ENCODE assay signal across 30 cellular contexts in the genomic region with DNA sequence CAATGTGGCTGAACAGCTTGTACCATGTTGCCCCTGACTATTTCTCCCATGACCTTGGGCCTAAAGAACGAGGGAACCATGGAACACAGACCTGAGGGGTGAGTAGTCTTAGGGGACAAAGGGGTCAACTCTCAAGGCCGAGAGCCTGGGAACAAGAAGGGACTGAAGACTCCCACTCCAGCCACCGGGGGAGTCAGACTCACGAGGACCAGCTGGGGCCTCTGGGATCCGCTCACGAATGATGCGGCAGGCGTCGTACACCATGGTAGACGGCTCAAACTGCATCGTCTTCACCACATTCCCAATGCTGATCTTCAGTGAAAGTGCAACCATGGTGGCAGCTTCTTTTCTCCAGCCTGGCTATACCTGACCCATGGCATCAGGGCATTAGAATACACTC. TPM values are rescaled to one million over a fixed set of nuclear protein-coding genes. Genes with fewer than 3 reads are reported as not detected.
DNase-seq lines count a peak whose midpoint lies in the region; ATAC-seq, FAIRE-seq and TF ChIP-seq lines count a peak whose summit lies in the region.
"Had no signal": no experiment of that assay in that cellular context is flagged by ENCODE, and none has a peak within 500 bp of the region (broad histone marks: within the 10 kb centered on the region; RNA-seq: fewer than 3 reads in every experiment).

No MANE protein-coding gene starts in this region.

- no peak for TF ChIP-seq EP300 in K562 (IDR thresholded peaks at IDR 0.05; ENCODE audit: low read length)

- H3K9ac ChIP-seq in K562 (ENCODE audit: insufficient read depth in 1 of 2, low read depth in 2 of 2, low read length in 2 of 2): no peak overlapping the region

- POLR2A ChIA-PET in K562 (lab: Yijun Ruan, JAX): no interaction called here

- FAIRE-seq in K562 (lab: Jason Lieb, UNC): no peak
- FAIRE-seq: A549, bronchial epithelial cell, colon, D721Med, keratinocyte, urothelium cell line had no signal

- H3K4me2 ChIP-seq in K562 (ENCODE audit: insufficient read depth, low read length): no peak overlapping the region
- H3K4me2 ChIP-seq: A549 had no signal

- H3K4me3 ChIP-seq in GM12875 (ENCODE audit: low read depth, low read length): no peak overlapping the region
- no peak overlapping the region for H3K4me3 ChIP-seq in K562
- H3K4me3 ChIP-seq: A549 had no signal

- H3K4me3 Mint-ChIP-seq in memory B cell: no peak overlapping the region
- H3K4me3 Mint-ChIP-seq in stimulated activated memory B cell treated with anti-CD40 and anti-IgM and Interleukin-4, amounts not matched to agents 10 μg/mL and 1 μg/mL and 100 μg/mL, for 72 hours: no peak overlapping the region
- H3K4me3 Mint-ChIP-seq: activated CD4-positive, alpha-beta T cell treated with anti-CD3 and anti-CD28 coated beads, Interleukin-2, amount 10 ng/mL, durations not matched to agents 7 days and 5 days; activated naive CD8-positive, alpha-beta T cell; naive thymus-derived CD4-positive, alpha-beta T cell had no signal

- peaks cover 27 to 37% of the 10 kb centered on the region in 2 experiments for H3K4me1 ChIP-seq in K562 (replicated peaks in 1 of 2; ENCODE audit: control insufficient read depth in 2 of 2, insufficient read depth in 2 of 2, low read length in 2 of 2)

- H4K20me1 ChIP-seq in K562 (replicated peaks; ENCODE audit: control insufficient read depth, insufficient read depth, low read length): peaks cover 8% of the 10 kb centered on the region; the same call in 1 of the 2 replicates

- TF ChIP-seq CTCF in GM12875 (IDR thresholded peaks at IDR 0.05; ENCODE audit: borderline replicate concordance, insufficient read depth, low read depth, low read length) (0 out of 2 replicates have a peak, but pooled peaks have one; percentile 3), K562 (IDR thresholded peaks at IDR 0.05 in 2 of 3, conservative IDR thresholded peaks at IDR 0.05 in 1 of 3; ENCODE audit: insufficient read depth in 2 of 3, low read depth in 1 of 3, low read length in 3 of 3) (0 out of 6 replicates have a peak, but pooled peaks of 1 of the 3 experiments have one; percentile 20)

- CTCF ChIA-PET in K562 (lab: Yijun Ruan, JAX; ENCODE audit: low intra/inter-chr PET ratio): no interaction called here

- in situ Hi-C loops in K562 (cut with MboI): no loop called here

- H3K79me2 ChIP-seq in K562 (ENCODE audit: control insufficient read depth, insufficient read depth, low read length): peaks cover 53% of the 10 kb centered on the region

- H3K27me3 ChIP-seq in K562 (ENCODE audit: control insufficient read depth in 2 of 2, insufficient read depth in 2 of 2, low read length in 2 of 2): no peaks in the 10 kb centered on the region

- DNase-seq in K562 (ENCODE audit: extremely low read depth in 1 of 4, low spot score in 3 of 4) (peak in 3 of 4 experiments; percentile 24 to 34 (median 33)), memory B cell (ENCODE audit: low spot score in 2 of 2) (no peak), cerebellar nuclear complex (lab: John Stamatoyannopoulos, UW) (no peak), left ventricle myocardium superior (no peak), NCI-H82 treated with DMSO at 0.1 percent for 48 hours (lab: John Stamatoyannopoulos, UW; ENCODE audit: unreplicated experiment) (no peak)
- DNase-seq: activated CD4-positive, alpha-beta T cell treated with anti-CD3 and anti-CD28 coated beads, Interleukin-2, amount 10 ng/mL, durations not matched to agents 7 days and 5 days; activated effector memory CD4-positive, alpha-beta T cell treated with anti-CD3 and anti-CD28 coated beads, Interleukin-2, amount 50 U/mL, for 16 hours; DND-41; effector CD8-positive, alpha-beta T cell; GF-D8; naive thymus-derived CD4-positive, alpha-beta T cell; NCI-H2081; stimulated activated naive CD4-positive, alpha-beta T cell had no signal

- WGBS in K562 (ENCODE audit: insufficient coverage, low coverage, missing lambda C conversion rate): 100% methylated on average over 6 of the region's 11 CpGs

- TF ChIP-seq POLR2A in K562 (conservative IDR thresholded peaks at IDR 0.05): no peak

- H3K36me3 ChIP-seq in K562 (ENCODE audit: control insufficient read depth, insufficient read depth, low read length): peaks cover 82% of the 10 kb centered on the region

- ATAC-seq in K562: no peak
- ATAC-seq in memory B cell (ENCODE audit: low read depth): no peak
- ATAC-seq in stimulated activated memory B cell treated with anti-CD40 and anti-IgM and Interleukin-4, amounts not matched to agents 10 μg/mL and 1 μg/mL and 100 μg/mL, for 72 hours: no peak
- ATAC-seq in HG03457 (IDR thresholded peaks at IDR 0.05; ENCODE audit: unreplicated experiment): no peak
- ATAC-seq in left ventricle myocardium superior: no peak
- ATAC-seq: A549; naive thymus-derived CD4-positive, alpha-beta T cell had no signal

- no peak overlapping the region for H2AFZ ChIP-seq in K562 (ENCODE audit: low read depth, low read length)

- intact Hi-C loops in K562 (cut with micrococcal nuclease): no loop called here
- intact Hi-C loops in left ventricle myocardium superior (cut with micrococcal nuclease): no loop called here

- no peak overlapping the region; the same call in 2 of the 3 replicates for H3K27ac ChIP-seq in K562 (ENCODE audit: extremely low read depth, low read depth, low read length)
- H3K27ac ChIP-seq: VCaP had no signal

- H3K4me1 Mint-ChIP-seq in memory B cell: peaks cover 11% of the 10 kb centered on the region
- H3K4me1 Mint-ChIP-seq in stimulated activated memory B cell treated with anti-CD40 and anti-IgM and Interleukin-4, amounts not matched to agents 10 μg/mL and 1 μg/mL and 100 μg/mL, for 72 hours: peaks cover 10% of the 10 kb centered on the region
- H3K4me1 Mint-ChIP-seq: activated CD4-positive, alpha-beta T cell treated with anti-CD3 and anti-CD28 coated beads, Interleukin-2, amount 10 ng/mL, durations not matched to agents 7 days and 5 days had no signal

- H3K9me3 Mint-ChIP-seq in memory B cell: no peaks in the 10 kb centered on the region
- H3K9me3 Mint-ChIP-seq in stimulated activated memory B cell treated with anti-CD40 and anti-IgM and Interleukin-4, amounts not matched to agents 10 μg/mL and 1 μg/mL and 100 μg/mL, for 72 hours: no peaks in the 10 kb centered on the region
- H3K9me3 Mint-ChIP-seq: activated CD4-positive, alpha-beta T cell treated with anti-CD3 and anti-CD28 coated beads, Interleukin-2, amount 10 ng/mL, durations not matched to agents 7 days and 5 days had no signal

- TF ChIP-seq RAD21 in K562 (CRISPR knock-in tag; conservative IDR thresholded peaks at IDR 0.05 in 1 of 2, IDR thresholded peaks at IDR 0.05 in 1 of 2): no peak

- H3K27me3 Mint-ChIP-seq in memory B cell: no peaks in the 10 kb centered on the region
- H3K27me3 Mint-ChIP-seq in stimulated activated memory B cell treated with anti-CD40 and anti-IgM and Interleukin-4, amounts not matched to agents 10 μg/mL and 1 μg/mL and 100 μg/mL, for 72 hours: no peaks in the 10 kb centered on the region
- H3K27me3 Mint-ChIP-seq: activated CD4-positive, alpha-beta T cell treated with anti-CD3 and anti-CD28 coated beads, Interleukin-2, amount 10 ng/mL, durations not matched to agents 7 days and 5 days; activated naive CD8-positive, alpha-beta T cell; naive thymus-derived CD4-positive, alpha-beta T cell had no signal

- H3K9me3 ChIP-seq in K562 (replicated peaks; ENCODE audit: control insufficient read depth, insufficient read depth, low read depth, low read length): no peaks in the 10 kb centered on the region
- H3K9me3 ChIP-seq: A549 had no signal

- peaks cover 8% of the 10 kb centered on the region for H3K9me1 ChIP-seq in K562 (ENCODE audit: control insufficient read depth, insufficient read depth, low read length)

- peak overlapping the region; percentile 60 for H3K27ac Mint-ChIP-seq in memory B cell
- peak overlapping the region; percentile 47 for H3K27ac Mint-ChIP-seq in stimulated activated memory B cell treated with anti-CD40 and anti-IgM and Interleukin-4, amounts not matched to agents 10 μg/mL and 1 μg/mL and 100 μg/mL, for 72 hours
- H3K27ac Mint-ChIP-seq: activated CD4-positive, alpha-beta T cell treated with anti-CD3 and anti-CD28 coated beads, Interleukin-2, amount 10 ng/mL, durations not matched to agents 7 days and 5 days had no signal

- peaks cover 24% of the 10 kb centered on the region for H3K36me3 Mint-ChIP-seq in memory B cell
- H3K36me3 Mint-ChIP-seq in stimulated activated memory B cell treated with anti-CD40 and anti-IgM and Interleukin-4, amounts not matched to agents 10 μg/mL and 1 μg/mL and 100 μg/mL, for 72 hours: peaks cover 46% of the 10 kb centered on the region

- no TSS peak for BruUV-seq in K562 (replicated peaks; lab: Mats Ljungman, UMichigan)

RNA-seq across cellular contexts. Expression of gene TLN1, which starts 6.6 kb away (rescaled TPM):
- total RNA-seq in K562 (2011; cell fraction: chromatin; rRNA removed; ENCODE audit: low replicate concordance): 276 and 411 TPM in 2 replicates
- 190 and 200 TPM in 2 replicates for total RNA-seq in K562 (2011; cell fraction: nucleolus; rRNA removed)
- total RNA-seq in K562 (2011; cell fraction: nucleoplasm; rRNA removed): 167 and 186 TPM in 2 replicates
- 94.3 and 121 TPM in 2 replicates for total RNA-seq in K562 (2014; rRNA removed)
- total RNA-seq in K562 (2014; rRNA removed; fragmentation: Illumina TruSeq; extraction: Trizol): 40.9 and 44.0 TPM in 2 replicates
- total RNA-seq in K562 (2015; rRNA removed; fragmentation: Illumina TruSeq; extraction: Trizol): 49.4 and 50.7 TPM in 2 replicates
- total RNA-seq in K562 (2021): 201 and 240 TPM in 2 replicates
- polyA plus RNA-seq in K562 (2011; rRNA removed): 54.8 and 98.5 TPM in 2 replicates
- polyA plus RNA-seq in K562 (2011; cell fraction: cytosol; rRNA removed): 49.0 and 84.8 TPM in 2 replicates
- polyA plus RNA-seq in K562 (2011; cell fraction: nucleus; rRNA removed): 81.3 and 128 TPM in 2 replicates
- 116 and 190 TPM in 2 replicates for polyA plus RNA-seq in K562 (2012)
- polyA plus RNA-seq in K562 (2014; fragmentation: Illumina TruSeq; extraction: Trizol): 75.1 and 98.7 TPM in 2 replicates
- polyA plus RNA-seq in K562 (2014; fragmentation: Nextera tagmentation; extraction: Ambion mirVana): 10 to 100 TPM in 1 of 2 experiments, 1 to 10 TPM in 1; 3.6 to 10.2 TPM
- 49.2 and 72.0 TPM in 2 replicates for polyA plus RNA-seq in K562 (2014; rRNA removed)
- 190 and 196 TPM in 2 replicates for polyA minus RNA-seq in K562 (2011; rRNA and poly(A)+ RNA removed)
- polyA minus RNA-seq in K562 (2011; cell fraction: cytosol; rRNA and poly(A)+ RNA removed): 278 and 355 TPM in 2 replicates
- 62.3 and 63.3 TPM in 2 replicates for polyA minus RNA-seq in K562 (2011; cell fraction: nucleus; rRNA and poly(A)+ RNA removed)
- 243 TPM for total RNA-seq in left ventricle myocardium superior

RNA-seq across cellular contexts. Expression of gene CREB3, which starts 7.1 kb away (rescaled TPM):
- 13.6 and 27.1 TPM in 2 replicates for total RNA-seq in K562 (2011; cell fraction: chromatin; rRNA removed; ENCODE audit: low replicate concordance)
- total RNA-seq in K562 (2011; cell fraction: nucleolus; rRNA removed): 20.3 and 23.0 TPM in 2 replicates
- 14.0 and 18.6 TPM in 2 replicates for total RNA-seq in K562 (2011; cell fraction: nucleoplasm; rRNA removed)
- total RNA-seq in K562 (2014; rRNA removed) (18.3 and 19.3 TPM in 2 replicates), K562 (2014; rRNA removed; fragmentation: Illumina TruSeq; extraction: Trizol) (10.6 and 10.8 TPM in 2 replicates), K562 (2015; rRNA removed; fragmentation: Illumina TruSeq; extraction: Trizol) (13.1 and 14.9 TPM in 2 replicates), K562 (2021) (16.5 and 17.0 TPM in 2 replicates), left ventricle myocardium superior (19.4 TPM)
- polyA plus RNA-seq in K562 (2011; rRNA removed) (8.1 and 9.4 TPM in 2 replicates), K562 (2014; fragmentation: Illumina TruSeq; extraction: Trizol) (17.1 and 18.3 TPM in 2 replicates), K562 (2014; fragmentation: Nextera tagmentation; extraction: Ambion mirVana) (1 to 10 TPM; 5.7 to 9.4 TPM), K562 (2014; rRNA removed) (15.3 TPM in 2 replicates)
- 7.9 and 14.4 TPM in 2 replicates for polyA plus RNA-seq in K562 (2011; cell fraction: cytosol; rRNA removed)
- polyA plus RNA-seq in K562 (2011; cell fraction: nucleus; rRNA removed): 16.5 and 20.0 TPM in 2 replicates
- 14.9 and 23.7 TPM in 2 replicates for polyA plus RNA-seq in K562 (2012)
- 4.0 and 4.5 TPM in 2 replicates for polyA minus RNA-seq in K562 (2011; rRNA and poly(A)+ RNA removed)
- 4.2 and 4.7 TPM in 2 replicates for polyA minus RNA-seq in K562 (2011; cell fraction: cytosol; rRNA and poly(A)+ RNA removed)
- 7.4 and 7.9 TPM in 2 replicates for polyA minus RNA-seq in K562 (2011; cell fraction: nucleus; rRNA and poly(A)+ RNA removed)

RNA-seq across cellular contexts. Expression of gene GBA2, which starts 23.7 kb away (rescaled TPM):
- 274 and 418 TPM in 2 replicates for total RNA-seq in K562 (2011; cell fraction: chromatin; rRNA removed; ENCODE audit: low replicate concordance)
- total RNA-seq in K562 (2011; cell fraction: nucleolus; rRNA removed): 163 and 173 TPM in 2 replicates
- 160 and 174 TPM in 2 replicates for total RNA-seq in K562 (2011; cell fraction: nucleoplasm; rRNA removed)
- total RNA-seq in K562 (2014; rRNA removed) (28.5 and 32.6 TPM in 2 replicates), K562 (2014; rRNA removed; fragmentation: Illumina TruSeq; extraction: Trizol) (27.2 and 29.3 TPM in 2 replicates), K562 (2015; rRNA removed; fragmentation: Illumina TruSeq; extraction: Trizol) (32.1 and 32.7 TPM in 2 replicates), K562 (2021) (39.4 and 45.0 TPM in 2 replicates), left ventricle myocardium superior (90.2 TPM)
- polyA plus RNA-seq in K562 (2011; rRNA removed) (42.2 and 58.0 TPM in 2 replicates), K562 (2014; fragmentation: Illumina TruSeq; extraction: Trizol) (38.4 and 40.3 TPM in 2 replicates), K562 (2014; fragmentation: Nextera tagmentation; extraction: Ambion mirVana) (10 to 100 TPM; 14.1 to 24.3 TPM), K562 (2014; rRNA removed) (60.4 and 63.2 TPM in 2 replicates)
- 37.5 and 42.3 TPM in 2 replicates for polyA plus RNA-seq in K562 (2011; cell fraction: cytosol; rRNA removed)
- polyA plus RNA-seq in K562 (2011; cell fraction: nucleus; rRNA removed): 311 and 346 TPM in 2 replicates
- 41.0 and 65.6 TPM in 2 replicates for polyA plus RNA-seq in K562 (2012)
- polyA minus RNA-seq in K562 (2011; rRNA and poly(A)+ RNA removed): 47.8 and 48.8 TPM in 2 replicates
- 12.4 and 17.6 TPM in 2 replicates for polyA minus RNA-seq in K562 (2011; cell fraction: cytosol; rRNA and poly(A)+ RNA removed)
- 56.4 and 96.6 TPM in 2 replicates for polyA minus RNA-seq in K562 (2011; cell fraction: nucleus; rRNA and poly(A)+ RNA removed)

RNA-seq across cellular contexts. Expression of gene RGP1, which starts 23.7 kb away (rescaled TPM):
- 17.9 and 29.7 TPM in 2 replicates for total RNA-seq in K562 (2011; cell fraction: chromatin; rRNA removed; ENCODE audit: low replicate concordance)
- total RNA-seq in K562 (2011; cell fraction: nucleolus; rRNA removed): 15.4 and 17.2 TPM in 2 replicates
- total RNA-seq in K562 (2011; cell fraction: nucleoplasm; rRNA removed): 21.6 and 28.2 TPM in 2 replicates
- total RNA-seq in K562 (2014; rRNA removed) (6.5 and 7.5 TPM in 2 replicates), K562 (2014; rRNA removed; fragmentation: Illumina TruSeq; extraction: Trizol) (6.5 and 7.0 TPM in 2 replicates), K562 (2015; rRNA removed; fragmentation: Illumina TruSeq; extraction: Trizol) (6.5 and 6.7 TPM in 2 replicates), K562 (2021) (12.3 and 13.8 TPM in 2 replicates), left ventricle myocardium superior (32.4 TPM)
- polyA plus RNA-seq in K562 (2011; rRNA removed) (10.1 and 11.0 TPM in 2 replicates), K562 (2014; fragmentation: Illumina TruSeq; extraction: Trizol) (9.8 and 10.7 TPM in 2 replicates), K562 (2014; fragmentation: Nextera tagmentation; extraction: Ambion mirVana) (under 1 TPM; 0.42 to 0.95 TPM), K562 (2014; rRNA removed) (6.9 and 7.9 TPM in 2 replicates)
- 9.1 and 9.6 TPM in 2 replicates for polyA plus RNA-seq in K562 (2011; cell fraction: cytosol; rRNA removed)
- 21.5 and 24.4 TPM in 2 replicates for polyA plus RNA-seq in K562 (2011; cell fraction: nucleus; rRNA removed)
- 8.2 and 8.9 TPM in 2 replicates for polyA plus RNA-seq in K562 (2012)
- 10.7 and 13.3 TPM in 2 replicates for polyA minus RNA-seq in K562 (2011; rRNA and poly(A)+ RNA removed)
- polyA minus RNA-seq in K562 (2011; cell fraction: cytosol; rRNA and poly(A)+ RNA removed): 4.7 and 7.2 TPM in 2 replicates
- polyA minus RNA-seq in K562 (2011; cell fraction: nucleus; rRNA and poly(A)+ RNA removed): 11.0 and 16.7 TPM in 2 replicates

RNA-seq across cellular contexts. Expression of gene MSMP, which starts 28.7 kb away (rescaled TPM):
- total RNA-seq in K562 (2011; cell fraction: chromatin; rRNA removed; ENCODE audit: low replicate concordance): not detected in 2 replicates
- not detected in 2 replicates for total RNA-seq in K562 (2011; cell fraction: nucleolus; rRNA removed)
- total RNA-seq in K562 (2011; cell fraction: nucleoplasm; rRNA removed): not detected in 2 replicates
- total RNA-seq in K562 (2014; rRNA removed) (not detected in 2 replicates), K562 (2014; rRNA removed; fragmentation: Illumina TruSeq; extraction: Trizol) (not detected in 2 replicates), K562 (2015; rRNA removed; fragmentation: Illumina TruSeq; extraction: Trizol) (not detected in 2 replicates), K562 (2021) (0.60 and 0.87 TPM in 2 replicates), left ventricle myocardium superior (not detected)
- polyA plus RNA-seq in K562 (2011; rRNA removed) (not detected in 2 replicates), K562 (2014; fragmentation: Illumina TruSeq; extraction: Trizol) (not detected in 2 replicates), K562 (2014; fragmentation: Nextera tagmentation; extraction: Ambion mirVana) (not detected), K562 (2014; rRNA removed) (not detected in 2 replicates)
- 0.42 TPM in 1 of 2 replicates, not detected in the other for polyA plus RNA-seq in K562 (2011; cell fraction: cytosol; rRNA removed)
- polyA plus RNA-seq in K562 (2011; cell fraction: nucleus; rRNA removed): not detected in 2 replicates
- polyA plus RNA-seq in K562 (2012): not detected in 2 replicates
- polyA minus RNA-seq in K562 (2011; rRNA and poly(A)+ RNA removed): not detected in 2 replicates
- not detected in 2 replicates for polyA minus RNA-seq in K562 (2011; cell fraction: cytosol; rRNA and poly(A)+ RNA removed)
- polyA minus RNA-seq in K562 (2011; cell fraction: nucleus; rRNA and poly(A)+ RNA removed): not detected in 2 replicates
- total RNA-seq: activated CD4-positive, alpha-beta T cell treated with anti-CD3 and anti-CD28 coated beads, Interleukin-2, amount 10 ng/mL, durations not matched to agents 7 days and 5 days; bronchial epithelial cell; epithelial cell of proximal tubule; H4; liver; omental fat pad; RPMI7951; temporal lobe had no signal
- polyA plus RNA-seq: A549; keratinocyte; liver; naive thymus-derived CD4-positive, alpha-beta T cell had no signal

Comparison
In these comparisons a context has a peak if more than half of its experiments do, and no peak if none do; other contexts are left out.
1. DNase-seq: peak in K562 (3 of 4); none in memory B cell (0 of 2), cerebellar nuclear complex (0 of 2), left ventricle myocardium superior (single experiment) and NCI-H82 treated with DMSO at 0.1 percent for 48 hours (single experiment).